ENCODE assay signal across 25 cellular contexts in the genomic region with DNA sequence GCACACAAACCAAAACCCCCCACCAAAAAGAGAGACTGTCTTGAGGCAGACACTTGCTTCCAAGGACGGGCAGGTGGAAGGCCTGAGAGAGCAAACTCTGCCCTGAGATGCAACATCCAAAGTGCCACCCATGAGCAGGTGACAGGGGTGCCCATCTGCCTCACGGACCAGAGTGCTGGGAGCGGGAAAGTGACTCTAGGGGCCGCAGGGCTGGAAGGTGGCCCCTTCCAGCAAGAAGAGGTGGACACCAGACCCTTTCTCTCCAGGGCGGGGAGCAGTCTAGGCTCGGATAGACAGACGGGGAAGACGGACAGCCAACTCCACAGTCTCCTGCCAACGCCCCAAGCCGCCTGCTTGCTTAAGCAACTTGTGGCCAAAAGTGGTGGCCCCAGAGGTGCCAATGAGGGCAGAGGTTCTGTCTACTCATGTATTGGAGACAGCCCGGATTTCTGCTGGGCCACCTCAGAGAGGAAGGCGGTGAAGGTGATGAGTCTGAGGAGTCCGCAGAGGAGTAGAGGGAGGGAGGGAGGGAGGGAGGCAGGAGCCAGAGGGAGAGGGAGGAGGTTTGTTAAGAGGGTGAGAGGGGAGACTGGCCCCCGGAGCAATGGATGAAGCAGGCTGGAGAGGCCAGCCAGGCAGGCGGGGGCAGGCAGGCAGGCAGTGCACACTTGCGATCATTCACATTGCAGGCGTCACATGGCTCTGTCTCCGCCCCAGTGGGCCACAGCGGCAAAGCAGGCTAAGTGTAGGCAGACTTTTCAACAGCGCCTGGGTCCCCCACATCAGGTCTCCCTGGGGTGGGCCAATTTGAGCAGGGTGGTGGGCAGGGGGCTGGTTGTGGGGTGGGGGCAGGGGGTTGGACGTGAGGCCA.
DNase-seq lines count a peak whose midpoint lies in the region; ATAC-seq and TF ChIP-seq lines count a peak whose summit lies in the region.
"Had no signal": no experiment of that assay in that cellular context is flagged by ENCODE, and none has a peak within 500 bp of the region (broad histone marks: within the 10 kb centered on the region; RNA-seq: fewer than 3 reads in every experiment).

No MANE protein-coding gene starts in this region.

- H3K9ac ChIP-seq in subcutaneous abdominal adipose tissue (ENCODE audit: low read length in 5 of 5) = peak overlapping the region in 1 of 5 donors; percentile 59
- H3K9ac ChIP-seq: GM23248 had no signal

- DNase-seq in Right ventricle myocardium superior (no peak), cardiac septum (ENCODE audit: low spot score) (no peak), caudate nucleus (lab: John Stamatoyannopoulos, UW) (peak in 36 of 61 donors; percentile 5 to 67 (median 22)), mesothelial cell of epicardium (ENCODE audit: low spot score in 2 of 2, unreplicated experiment in 2 of 2) (no peak), AG20443 (ENCODE audit: low spot score) (no peak)
- no peak for DNase-seq in CD4-positive, alpha-beta memory T cell
- DNase-seq: activated CD8-positive, alpha-beta memory T cell treated with anti-CD3 and anti-CD28 coated beads for 24 hours; activated naive CD4-positive, alpha-beta T cell treated with anti-CD3 and anti-CD28 coated beads, Interleukin-2, amount 10 ng/mL, durations not matched to agents 7 days and 5 days; activated T-cell treated with anti-CD3 and anti-CD28 coated beads, Interleukin-2, amount 50 U/mL, for 4 hours; BE2C; cortex of kidney; GDM1; GM23248; NCI-H1048; NCI-H187; NCI-H69; stimulated activated CD4-positive, alpha-beta T cell treated with anti-CD3 and anti-CD28 coated beads, Interleukin-12 subunit alpha, Interleukin-12 subunit beta, amount 100 ng/mL, for 4 hours; stimulated activated CD4-positive, alpha-beta T cell treated with anti-CD3 and anti-CD28 coated beads, Interleukin-4, amount 100 ng/mL, for 24 hours; stimulated activated naive B cell treated with anti-CD40 and anti-IgM and Interleukin-4, amounts not matched to agents 10 μg/mL and 1 μg/mL and 100 μg/mL, for 72 hours; testis had no signal

- CTCF ChIA-PET in CD4-positive, alpha-beta memory T cell (lab: Charles Lee; ENCODE audit: partially characterized antibody) = no interaction called here

- peaks cover 52% of the 10 kb centered on the region for H3K36me3 Mint-ChIP-seq in mesothelial cell of epicardium
- peaks cover 41 to 48% of the 10 kb centered on the region in 2 donors for H3K36me3 Mint-ChIP-seq in CD4-positive, alpha-beta memory T cell

- no peaks in the 10 kb centered on the region for H3K27me3 ChIP-seq in subcutaneous abdominal adipose tissue (ENCODE audit: control insufficient read depth in 5 of 5, insufficient read depth in 4 of 5, low read length in 5 of 5)
- H3K27me3 ChIP-seq in CD4-positive, alpha-beta memory T cell (ENCODE audit: insufficient read depth, low read length) = no peaks in the 10 kb centered on the region
- H3K27me3 ChIP-seq: BE2C, testis, vagina had no signal

- POLR2A ChIA-PET in CD4-positive, alpha-beta memory T cell (lab: Charles Lee; ENCODE audit: partially characterized antibody) = interaction anchor here (0.5 kb wide), 1 partner anchor 7 kb away, joined by 4 read pairs; no protein-coding TSS in a partner anchor

- H3K4me1 Mint-ChIP-seq in mesothelial cell of epicardium = no peaks in the 10 kb centered on the region
- H3K4me1 Mint-ChIP-seq in CD4-positive, alpha-beta memory T cell = peaks cover 0 to 3% (median 0%) of the 10 kb centered on the region in 4 donors
- H3K4me1 Mint-ChIP-seq: activated naive CD4-positive, alpha-beta T cell treated with anti-CD3 and anti-CD28 coated beads, Interleukin-2, amount 10 ng/mL, durations not matched to agents 7 days and 5 days had no signal

- intact Hi-C loops in Right ventricle myocardium superior (cut with DNase I) (no loop called here), cardiac septum (cut with DNase I) (no loop called here)
- intact Hi-C loops in CD4-positive, alpha-beta memory T cell (cut with micrococcal nuclease) = no loop called here

- peaks cover 8% of the 10 kb centered on the region for H3K9me3 Mint-ChIP-seq in mesothelial cell of epicardium
- H3K9me3 Mint-ChIP-seq in CD4-positive, alpha-beta memory T cell = peaks cover 0 to 11% (median 9%) of the 10 kb centered on the region in 8 donors

- H3K4me3 Mint-ChIP-seq in mesothelial cell of epicardium = no peak overlapping the region
- H3K4me3 Mint-ChIP-seq in CD4-positive, alpha-beta memory T cell = no peak overlapping the region
- H3K4me3 Mint-ChIP-seq: activated naive CD4-positive, alpha-beta T cell treated with anti-CD3 and anti-CD28 coated beads, Interleukin-2, amount 10 ng/mL, durations not matched to agents 7 days and 5 days; activated T-cell treated with anti-CD3 and anti-CD28 coated beads, Interleukin-2, amount 50 U/mL, for 4 hours; stimulated activated naive B cell treated with anti-CD40 and anti-IgM and Interleukin-4, amounts not matched to agents 10 μg/mL and 1 μg/mL and 100 μg/mL, for 72 hours had no signal

- H3K27ac ChIP-seq in caudate nucleus (ENCODE audit: low read depth, low read length) (no peak overlapping the region), subcutaneous abdominal adipose tissue (ENCODE audit: low read depth, low read length) (peak overlapping the region; percentile 76)
- H3K27ac ChIP-seq in CD4-positive, alpha-beta memory T cell (ENCODE audit: low read depth, low read length) = no peak overlapping the region
- H3K27ac ChIP-seq: A549, GM23248, testis, vagina had no signal

- ATAC-seq in Right ventricle myocardium superior (ENCODE audit: poor library complexity) = peak; percentile 25
- ATAC-seq in HG02759 (IDR thresholded peaks at IDR 0.05; ENCODE audit: unreplicated experiment) = no peak
- ATAC-seq: activated T-cell treated with anti-CD3 and anti-CD28 coated beads, Interleukin-2, amount 50 U/mL, for 4 hours; stimulated activated naive B cell treated with anti-CD40 and anti-IgM and Interleukin-4, amounts not matched to agents 10 μg/mL and 1 μg/mL and 100 μg/mL, for 72 hours had no signal

- peaks cover 4 to 84% (median 56%) of the 10 kb centered on the region in 5 donors for H3K36me3 ChIP-seq in subcutaneous abdominal adipose tissue (ENCODE audit: control insufficient read depth in 5 of 5, insufficient read depth in 5 of 5, low read length in 5 of 5)
- H3K36me3 ChIP-seq in CD4-positive, alpha-beta memory T cell (ENCODE audit: insufficient read depth, low read length) = peaks cover 36% of the 10 kb centered on the region

- TF ChIP-seq CTCF in mesothelial cell of epicardium (IDR thresholded peaks at IDR 0.05; ENCODE audit: unreplicated experiment) = no peak

- H3K9me3 ChIP-seq in subcutaneous abdominal adipose tissue (ENCODE audit: control insufficient read depth in 5 of 5, low read length in 5 of 5) = peaks cover 0 to 15% (median 11%) of the 10 kb centered on the region in 5 donors
- peaks cover 0 to 3% of the 10 kb centered on the region in 2 donors for H3K9me3 ChIP-seq in CD4-positive, alpha-beta memory T cell (ENCODE audit: control insufficient read depth in 1 of 2, low read length in 2 of 2)
- H3K9me3 ChIP-seq: A549, BE2C, testis, vagina had no signal

- H3K4me3 ChIP-seq in subcutaneous abdominal adipose tissue (ENCODE audit: low read depth in 1 of 5, low read length in 5 of 5) = peak overlapping the region in 2 of 5 donors; percentile 13 to 22
- no peak overlapping the region for H3K4me3 ChIP-seq in CD4-positive, alpha-beta memory T cell (ENCODE audit: low read length in 2 of 2)
- H3K4me3 ChIP-seq: A549, GM23248, lung, testis, vagina had no signal

- peaks cover 0 to 17% (median 14%) of the 10 kb centered on the region in 5 donors for H3K4me1 ChIP-seq in subcutaneous abdominal adipose tissue (ENCODE audit: control insufficient read depth in 5 of 5, insufficient read depth in 5 of 5, low read length in 5 of 5)
- H3K4me1 ChIP-seq in CD4-positive, alpha-beta memory T cell (ENCODE audit: insufficient read depth, low read length) = no peaks in the 10 kb centered on the region
- H3K4me1 ChIP-seq: A549, BE2C, testis had no signal

- peak overlapping the region; percentile 43 for H3K27ac Mint-ChIP-seq in mesothelial cell of epicardium
- H3K27ac Mint-ChIP-seq in CD4-positive, alpha-beta memory T cell = no peak overlapping the region
- H3K27ac Mint-ChIP-seq: activated naive CD4-positive, alpha-beta T cell treated with anti-CD3 and anti-CD28 coated beads, Interleukin-2, amount 10 ng/mL, durations not matched to agents 7 days and 5 days; stimulated activated naive B cell treated with anti-CD40 and anti-IgM and Interleukin-4, amounts not matched to agents 10 μg/mL and 1 μg/mL and 100 μg/mL, for 72 hours had no signal

- H3K27me3 Mint-ChIP-seq in mesothelial cell of epicardium (ENCODE audit: low read depth) = no peaks in the 10 kb centered on the region
- H3K27me3 Mint-ChIP-seq in CD4-positive, alpha-beta memory T cell = no peaks in the 10 kb centered on the region
- H3K27me3 Mint-ChIP-seq: activated naive CD4-positive, alpha-beta T cell treated with anti-CD3 and anti-CD28 coated beads, Interleukin-2, amount 10 ng/mL, durations not matched to agents 7 days and 5 days; stimulated activated naive B cell treated with anti-CD40 and anti-IgM and Interleukin-4, amounts not matched to agents 10 μg/mL and 1 μg/mL and 100 μg/mL, for 72 hours had no signal

Comparison
In these comparisons a context has a peak if more than half of its experiments do, and no peak if none do; other contexts are left out.
1. DNase-seq: peak in caudate nucleus (36 of 61); none in Right ventricle myocardium superior (single experiment), cardiac septum (single experiment), mesothelial cell of epicardium (0 of 2), AG20443 (single experiment) and CD4-positive, alpha-beta memory T cell (0 of 5).